Comparison of ENCODE assay signal across 8 cellular contexts in the genomic region with DNA sequence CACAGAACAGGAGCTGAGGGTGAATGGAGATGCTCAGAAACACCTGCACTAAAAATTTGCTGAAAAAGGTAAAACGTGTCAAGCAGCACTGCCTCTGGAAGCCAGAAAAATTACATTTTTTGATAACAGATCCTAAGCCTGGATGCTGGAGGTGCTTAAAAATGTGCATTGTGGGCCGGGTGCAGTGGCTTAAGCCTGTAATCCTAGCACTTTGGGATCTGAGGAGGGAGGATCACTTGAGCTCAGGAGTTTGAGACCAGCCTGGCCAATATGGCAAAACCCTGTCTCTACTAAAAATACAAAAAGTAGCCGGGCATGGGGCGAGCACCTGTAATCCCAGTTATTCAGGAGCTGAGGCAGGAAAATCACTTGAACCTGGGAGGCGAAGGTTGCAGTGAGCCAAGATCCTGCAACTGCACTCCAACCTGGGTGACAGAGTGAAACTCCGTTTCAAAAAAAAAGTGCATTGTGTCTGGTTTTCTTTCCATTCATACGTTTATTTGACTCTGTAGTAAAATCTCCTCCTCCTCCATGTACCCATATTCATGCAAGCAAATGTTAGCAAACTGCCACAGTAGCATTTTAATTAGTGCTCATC. TPM values are rescaled to one million over a fixed set of nuclear protein-coding genes. Genes with fewer than 3 reads are reported as not detected.
A peak's percentile ranks its signal among the peaks of the same experiment; 100 is the strongest.
DNase-seq lines count a peak whose midpoint lies in the region; ATAC-seq and TF ChIP-seq lines count a peak whose summit lies in the region.

No MANE protein-coding gene starts in this region.

- H3K27ac ChIP-seq in transverse colon: peak overlapping the region; percentile 86 to 93 (median 90)

- H3K9me3 ChIP-seq in transverse colon: no peaks in the 10 kb centered on the region

- no peak for DNase-seq in activated T-cell treated with anti-CD3 and anti-CD28 coated beads, Interleukin-2, amount 50 U/mL, for 4 hours
- no peak for DNase-seq in activated T-cell treated with anti-CD3 and anti-CD28 coated beads, Interleukin-2, amount 50 U/mL, for 1 hour
- DNase-seq in activated naive CD8-positive, alpha-beta T cell treated with anti-CD3 and anti-CD28 coated beads for 36 hours: no peak
- DNase-seq in left lobe of liver (ENCODE audit: low spot score) (no peak), transverse colon (no peak), SKM-1 treated with dmso at 0.1 percent for 144 hours (lab: John Stamatoyannopoulos, UW; ENCODE audit: unreplicated experiment) (no peak), posterior cingulate gyrus (no peak)

- peaks cover 2 to 36% (median 9%) of the 10 kb centered on the region in 4 donors for H3K4me1 ChIP-seq in transverse colon

- peaks cover 13% of the 10 kb centered on the region for H3K36me3 Mint-ChIP-seq in activated T-cell treated with anti-CD3 and anti-CD28 coated beads, Interleukin-2, amount 50 U/mL, for 4 hours (ENCODE audit: insufficient read depth)
- H3K36me3 Mint-ChIP-seq in activated naive CD8-positive, alpha-beta T cell treated with anti-CD3 and anti-CD28 coated beads for 36 hours: peaks cover 17% of the 10 kb centered on the region

- peaks cover 58% of the 10 kb centered on the region for H3K4me1 Mint-ChIP-seq in activated T-cell treated with anti-CD3 and anti-CD28 coated beads, Interleukin-2, amount 50 U/mL, for 4 hours (ENCODE audit: low read depth)
- H3K4me1 Mint-ChIP-seq in activated naive CD8-positive, alpha-beta T cell treated with anti-CD3 and anti-CD28 coated beads for 36 hours: peaks cover 36% of the 10 kb centered on the region

- H3K36me3 ChIP-seq in transverse colon: no peaks in the 10 kb centered on the region

- TF ChIP-seq POLR2A in transverse colon (IDR thresholded peaks at IDR 0.05): no peak

- no peak for TF ChIP-seq CTCF in transverse colon (IDR thresholded peaks at IDR 0.05)

- 33 to 49% methylated on average over 6 to 7 of the region's 7 CpGs for WGBS in transverse colon (ENCODE audit: low coverage in 1 of 2), 2 donors

- H3K9me3 Mint-ChIP-seq in activated T-cell treated with anti-CD3 and anti-CD28 coated beads, Interleukin-2, amount 50 U/mL, for 4 hours: no peaks in the 10 kb centered on the region
- H3K9me3 Mint-ChIP-seq in activated naive CD8-positive, alpha-beta T cell treated with anti-CD3 and anti-CD28 coated beads for 36 hours: no peaks in the 10 kb centered on the region

- H3K27ac Mint-ChIP-seq in activated naive CD8-positive, alpha-beta T cell treated with anti-CD3 and anti-CD28 coated beads for 36 hours: peak overlapping the region; percentile 94

- H3K27me3 ChIP-seq in transverse colon: no peaks in the 10 kb centered on the region

- H3K4me3 ChIP-seq in transverse colon: peak overlapping the region; percentile 3 to 86 (median 65)

- intact Hi-C loops in transverse colon (cut with DNase I; ENCODE audit: low total_unique reads) (no loop called here), posterior cingulate gyrus (cut with DNase I) (no loop called here)

- in situ Hi-C loops in transverse colon (cut with MboI; ENCODE audit: low pct_ligation_motif_present in 1 of 4, low pct_unique_long_range_greater_than_20kb in 1 of 4, low sequenced_read_pairs in 3 of 4): no loop called here

- ATAC-seq in activated T-cell treated with anti-CD3 and anti-CD28 coated beads, Interleukin-2, amount 50 U/mL, for 4 hours: peak; percentile 19 to 21
- ATAC-seq in left lobe of liver (peak; percentile 48), HG03457 (IDR thresholded peaks at IDR 0.05; ENCODE audit: unreplicated experiment) (no peak)

- TF ChIP-seq EP300 in transverse colon (IDR thresholded peaks at IDR 0.05; ENCODE audit: low read depth): no peak

- H3K27me3 Mint-ChIP-seq in activated T-cell treated with anti-CD3 and anti-CD28 coated beads, Interleukin-2, amount 50 U/mL, for 4 hours (ENCODE audit: low read depth): no peaks in the 10 kb centered on the region
- H3K27me3 Mint-ChIP-seq in activated naive CD8-positive, alpha-beta T cell treated with anti-CD3 and anti-CD28 coated beads for 36 hours: no peaks in the 10 kb centered on the region

- peak overlapping the region; percentile 93 for H3K4me3 Mint-ChIP-seq in activated T-cell treated with anti-CD3 and anti-CD28 coated beads, Interleukin-2, amount 50 U/mL, for 4 hours
- H3K4me3 Mint-ChIP-seq in activated naive CD8-positive, alpha-beta T cell treated with anti-CD3 and anti-CD28 coated beads for 36 hours: peak overlapping the region; percentile 96

RNA-seq across cellular contexts. Expression of a gene that starts 0.6 kb away (rescaled TPM):
- 10 to 100 TPM in 2 of 3 donors, 1 to 10 TPM in 1; 9.1 to 11.9 (median 10.8) TPM for total RNA-seq in activated T-cell treated with anti-CD3 and anti-CD28 coated beads, Interleukin-2, amount 50 U/mL, for 4 hours
- total RNA-seq in activated naive CD8-positive, alpha-beta T cell treated with anti-CD3 and anti-CD28 coated beads for 36 hours: 10 to 100 TPM; 19.0 to 20.7 TPM
- total RNA-seq in left lobe of liver (9.5 TPM), transverse colon (10 to 100 TPM; 15.7 to 43.2 (median 20.4) TPM)

RNA-seq across cellular contexts. Expression of a gene that starts 18.6 kb away (rescaled TPM):
- total RNA-seq in activated T-cell treated with anti-CD3 and anti-CD28 coated beads, Interleukin-2, amount 50 U/mL, for 4 hours: 10 to 100 TPM in 1 of 3 donors, 1 to 10 TPM in 2; 9.0 to 10.3 (median 9.0) TPM
- total RNA-seq in activated naive CD8-positive, alpha-beta T cell treated with anti-CD3 and anti-CD28 coated beads for 36 hours: 10 to 100 TPM; 12.8 to 14.9 TPM
- total RNA-seq in left lobe of liver (3.0 TPM), transverse colon (10 to 100 TPM in 2 of 4 donors, 1 to 10 TPM in 2; 6.0 to 14.6 (median 11.5) TPM)

RNA-seq across cellular contexts. Expression of a gene that starts 36.5 kb away (rescaled TPM):
- 10 to 100 TPM; 24.9 to 41.2 (median 31.0) TPM for total RNA-seq in activated T-cell treated with anti-CD3 and anti-CD28 coated beads, Interleukin-2, amount 50 U/mL, for 4 hours
- 10 to 100 TPM; 25.6 to 27.0 TPM for total RNA-seq in activated naive CD8-positive, alpha-beta T cell treated with anti-CD3 and anti-CD28 coated beads for 36 hours
- total RNA-seq in left lobe of liver (19.3 TPM), transverse colon (10 to 100 TPM in 2 of 4 donors, 1 to 10 TPM in 2; 4.5 to 39.1 (median 18.7) TPM)

RNA-seq across cellular contexts. Expression of a gene that starts 38.8 kb away (rescaled TPM):
- total RNA-seq in activated T-cell treated with anti-CD3 and anti-CD28 coated beads, Interleukin-2, amount 50 U/mL, for 4 hours: 10 to 100 TPM; 11.5 to 13.9 (median 11.8) TPM
- 10 to 100 TPM; 28.8 to 30.1 TPM for total RNA-seq in activated naive CD8-positive, alpha-beta T cell treated with anti-CD3 and anti-CD28 coated beads for 36 hours
- total RNA-seq in left lobe of liver: 12.4 TPM
- total RNA-seq in transverse colon: 10 to 100 TPM in 2 of 4 donors, 1 to 10 TPM in 2; 8.0 to 38.6 (median 9.5) TPM

RNA-seq across cellular contexts. Expression of a gene that starts 56.3 kb away (rescaled TPM):
- total RNA-seq in activated T-cell treated with anti-CD3 and anti-CD28 coated beads, Interleukin-2, amount 50 U/mL, for 4 hours: 10 to 100 TPM; 12.1 to 15.9 (median 12.5) TPM
- total RNA-seq in activated naive CD8-positive, alpha-beta T cell treated with anti-CD3 and anti-CD28 coated beads for 36 hours: 10 to 100 TPM; 19.0 to 21.3 TPM
- total RNA-seq in left lobe of liver (5.0 TPM), transverse colon (10 to 100 TPM; 15.3 to 35.8 (median 20.7) TPM)
